ENCODE assay signal across 1 cellular context in genomic region chr3:183224581-183224980, GRCh38.
TF ChIP-seq lines count a peak whose summit lies in the region.

No MANE protein-coding gene starts in this region.

TF ChIP-seq in SK-N-SH treated with all-trans-retinoic acid at 6 μM for 48 hours, 23 proteins besides CTCF, POLR2A, EP300 and RAD21 (continued from another document):
- no peak for TF ChIP-seq ESRRG (CRISPR knock-in tag; IDR thresholded peaks at IDR 0.05)
- TF ChIP-seq ZFP3 (CRISPR knock-in tag; IDR thresholded peaks at IDR 0.05) = no peak
- no peak for TF ChIP-seq RARB (CRISPR knock-in tag; IDR thresholded peaks at IDR 0.05)
- no peak for TF ChIP-seq POU6F1 (CRISPR knock-in tag; IDR thresholded peaks at IDR 0.05; ENCODE audit: borderline replicate concordance, low read depth)
- no peak for TF ChIP-seq GLIS3 (CRISPR knock-in tag; IDR thresholded peaks at IDR 0.05)
- no peak for TF ChIP-seq OSR1 (CRISPR knock-in tag; IDR thresholded peaks at IDR 0.05)
- no peak for TF ChIP-seq ARNTL (CRISPR knock-in tag; IDR thresholded peaks at IDR 0.05; ENCODE audit: borderline replicate concordance, low read depth)
- TF ChIP-seq, protein P1, sequence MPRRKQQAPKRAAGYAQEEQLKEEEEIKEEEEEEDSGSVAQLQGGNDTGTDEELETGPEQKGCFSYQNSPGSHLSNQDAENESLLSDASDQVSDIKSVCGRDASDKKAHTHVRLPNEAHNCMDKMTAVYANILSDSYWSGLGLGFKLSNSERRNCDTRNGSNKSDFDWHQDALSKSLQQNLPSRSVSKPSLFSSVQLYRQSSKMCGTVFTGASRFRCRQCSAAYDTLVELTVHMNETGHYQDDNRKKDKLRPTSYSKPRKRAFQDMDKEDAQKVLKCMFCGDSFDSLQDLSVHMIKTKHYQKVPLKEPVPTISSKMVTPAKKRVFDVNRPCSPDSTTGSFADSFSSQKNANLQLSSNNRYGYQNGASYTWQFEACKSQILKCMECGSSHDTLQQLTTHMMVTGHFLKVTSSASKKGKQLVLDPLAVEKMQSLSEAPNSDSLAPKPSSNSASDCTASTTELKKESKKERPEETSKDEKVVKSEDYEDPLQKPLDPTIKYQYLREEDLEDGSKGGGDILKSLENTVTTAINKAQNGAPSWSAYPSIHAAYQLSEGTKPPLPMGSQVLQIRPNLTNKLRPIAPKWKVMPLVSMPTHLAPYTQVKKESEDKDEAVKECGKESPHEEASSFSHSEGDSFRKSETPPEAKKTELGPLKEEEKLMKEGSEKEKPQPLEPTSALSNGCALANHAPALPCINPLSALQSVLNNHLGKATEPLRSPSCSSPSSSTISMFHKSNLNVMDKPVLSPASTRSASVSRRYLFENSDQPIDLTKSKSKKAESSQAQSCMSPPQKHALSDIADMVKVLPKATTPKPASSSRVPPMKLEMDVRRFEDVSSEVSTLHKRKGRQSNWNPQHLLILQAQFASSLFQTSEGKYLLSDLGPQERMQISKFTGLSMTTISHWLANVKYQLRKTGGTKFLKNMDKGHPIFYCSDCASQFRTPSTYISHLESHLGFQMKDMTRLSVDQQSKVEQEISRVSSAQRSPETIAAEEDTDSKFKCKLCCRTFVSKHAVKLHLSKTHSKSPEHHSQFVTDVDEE (CRISPR knock-in tag; IDR thresholded peaks at IDR 0.05) = no peak
- TF ChIP-seq SNAI2 (CRISPR knock-in tag; IDR thresholded peaks at IDR 0.05) = no peak
- TF ChIP-seq BACH2 (CRISPR knock-in tag; IDR thresholded peaks at IDR 0.05; ENCODE audit: borderline replicate concordance) = no peak
- no peak for TF ChIP-seq CSDC2 (CRISPR knock-in tag; IDR thresholded peaks at IDR 0.05)
- TF ChIP-seq ZC3H10 (CRISPR knock-in tag; IDR thresholded peaks at IDR 0.05) = no peak
- TF ChIP-seq, protein P2, sequence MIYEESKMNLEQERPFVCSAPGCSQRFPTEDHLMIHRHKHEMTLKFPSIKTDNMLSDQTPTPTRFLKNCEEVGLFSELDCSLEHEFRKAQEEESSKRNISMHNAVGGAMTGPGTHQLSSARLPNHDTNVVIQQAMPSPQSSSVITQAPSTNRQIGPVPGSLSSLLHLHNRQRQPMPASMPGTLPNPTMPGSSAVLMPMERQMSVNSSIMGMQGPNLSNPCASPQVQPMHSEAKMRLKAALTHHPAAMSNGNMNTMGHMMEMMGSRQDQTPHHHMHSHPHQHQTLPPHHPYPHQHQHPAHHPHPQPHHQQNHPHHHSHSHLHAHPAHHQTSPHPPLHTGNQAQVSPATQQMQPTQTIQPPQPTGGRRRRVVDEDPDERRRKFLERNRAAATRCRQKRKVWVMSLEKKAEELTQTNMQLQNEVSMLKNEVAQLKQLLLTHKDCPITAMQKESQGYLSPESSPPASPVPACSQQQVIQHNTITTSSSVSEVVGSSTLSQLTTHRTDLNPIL (CRISPR knock-in tag; IDR thresholded peaks at IDR 0.05; ENCODE audit: low read depth) = no peak
- no peak for TF ChIP-seq CSRNP3 (CRISPR knock-in tag; IDR thresholded peaks at IDR 0.05)
- no peak for TF ChIP-seq ZNF565 (CRISPR knock-in tag; conservative IDR thresholded peaks at IDR 0.05; ENCODE audit: low read depth)
- TF ChIP-seq ZNF8 (CRISPR knock-in tag; IDR thresholded peaks at IDR 0.05) = no peak
- TF ChIP-seq, protein P3, sequence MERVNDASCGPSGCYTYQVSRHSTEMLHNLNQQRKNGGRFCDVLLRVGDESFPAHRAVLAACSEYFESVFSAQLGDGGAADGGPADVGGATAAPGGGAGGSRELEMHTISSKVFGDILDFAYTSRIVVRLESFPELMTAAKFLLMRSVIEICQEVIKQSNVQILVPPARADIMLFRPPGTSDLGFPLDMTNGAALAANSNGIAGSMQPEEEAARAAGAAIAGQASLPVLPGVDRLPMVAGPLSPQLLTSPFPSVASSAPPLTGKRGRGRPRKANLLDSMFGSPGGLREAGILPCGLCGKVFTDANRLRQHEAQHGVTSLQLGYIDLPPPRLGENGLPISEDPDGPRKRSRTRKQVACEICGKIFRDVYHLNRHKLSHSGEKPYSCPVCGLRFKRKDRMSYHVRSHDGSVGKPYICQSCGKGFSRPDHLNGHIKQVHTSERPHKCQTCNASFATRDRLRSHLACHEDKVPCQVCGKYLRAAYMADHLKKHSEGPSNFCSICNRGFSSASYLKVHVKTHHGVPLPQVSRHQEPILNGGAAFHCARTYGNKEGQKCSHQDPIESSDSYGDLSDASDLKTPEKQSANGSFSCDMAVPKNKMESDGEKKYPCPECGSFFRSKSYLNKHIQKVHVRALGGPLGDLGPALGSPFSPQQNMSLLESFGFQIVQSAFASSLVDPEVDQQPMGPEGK (CRISPR knock-in tag; IDR thresholded peaks at IDR 0.05; ENCODE audit: borderline replicate concordance) = no peak
- no peak for TF ChIP-seq ZFP30 (CRISPR knock-in tag; IDR thresholded peaks at IDR 0.05)
